In the genomic region with DNA sequence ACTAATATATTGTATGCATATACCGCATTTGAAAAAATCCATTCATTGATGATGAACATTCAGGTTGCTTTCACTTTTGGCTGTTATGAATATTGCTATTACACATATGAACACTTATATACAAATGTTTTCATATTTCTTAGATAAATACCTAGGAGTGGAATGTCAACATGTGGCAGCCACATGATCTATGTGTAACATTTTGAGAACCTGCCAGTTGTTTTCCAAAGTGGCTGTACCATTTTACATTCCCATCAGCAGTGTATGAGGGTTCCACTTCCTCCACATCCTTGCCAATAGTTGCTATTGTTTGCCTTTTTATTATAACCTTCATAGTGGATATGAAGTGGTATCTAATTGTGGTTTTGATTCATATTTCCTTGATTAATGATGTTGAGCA, we compare ENCODE assay signal across 17 cellular contexts. TPM values are rescaled to one million over a fixed set of nuclear protein-coding genes. Genes with fewer than 3 reads are reported as not detected.
"Had no signal": no experiment of that assay in that cellular context is flagged by ENCODE, and none has a peak within 500 bp of the region (broad histone marks: within the 10 kb centered on the region; RNA-seq: fewer than 3 reads in every experiment).

No MANE protein-coding gene starts in this region.

- H3K27me3 Mint-ChIP-seq: activated naive CD8-positive, alpha-beta T cell treated with anti-CD3 and anti-CD28 coated beads, Interleukin-2, amount 10 ng/mL, durations not matched to agents 7 days and 5 days; activated T-cell treated with anti-CD3 and anti-CD28 coated beads, Interleukin-2, amount 50 U/mL, for 24 hours had no signal

- H3K4me1 Mint-ChIP-seq: activated naive CD8-positive, alpha-beta T cell treated with anti-CD3 and anti-CD28 coated beads, Interleukin-2, amount 10 ng/mL, durations not matched to agents 7 days and 5 days; WTC11 had no signal

- H3K9me3 Mint-ChIP-seq: activated naive CD8-positive, alpha-beta T cell treated with anti-CD3 and anti-CD28 coated beads, Interleukin-2, amount 10 ng/mL, durations not matched to agents 7 days and 5 days; activated T-cell treated with anti-CD3 and anti-CD28 coated beads, Interleukin-2, amount 50 U/mL, for 24 hours; activated T-helper 2 cell treated with anti-CD3 and anti-CD28 coated beads, Interferon-gamma antibody, Interleukin-2, Interleukin-4, amounts not matched to agents 10 μg/mL and 5 μg/mL and 100 μg/mL, durations not matched to agents 14 hours and 24 hours and 36 hours had no signal

- DNase-seq: activated CD4-positive, alpha-beta T cell treated with anti-CD3 and anti-CD28 coated beads for 4 hours; activated CD8-positive, alpha-beta T cell treated with anti-CD3 and anti-CD28 coated beads, Interleukin-2, amount 10 ng/mL, durations not matched to agents 7 days and 5 days; activated naive CD4-positive, alpha-beta T cell treated with Interleukin-2 at 50 U/mL for 16 hours; activated naive CD8-positive, alpha-beta T cell treated with anti-CD3 and anti-CD28 coated beads, Interleukin-2, amount 10 ng/mL, durations not matched to agents 7 days and 5 days; activated T-cell treated with anti-CD3 and anti-CD28 coated beads, Interleukin-2, amount 50 U/mL, for 24 hours; amygdala; dorsolateral prefrontal cortex; heart left ventricle; kidney glomerular epithelial cell; left ventricle myocardium inferior; occipital lobe; posterior cingulate gyrus; stimulated activated CD4-positive, alpha-beta T cell treated with anti-CD3 and anti-CD28 coated beads, Interleukin-2, amount 100 ng/mL, for 24 hours; stimulated activated naive CD4-positive, alpha-beta T cell treated with Interleukin-2 at 50 U/mL for 16 hours; tibial artery had no signal

- H3K27ac Mint-ChIP-seq: activated CD8-positive, alpha-beta T cell treated with anti-CD3 and anti-CD28 coated beads, Interleukin-2, amount 10 ng/mL, durations not matched to agents 7 days and 5 days; activated naive CD8-positive, alpha-beta T cell treated with anti-CD3 and anti-CD28 coated beads, Interleukin-2, amount 10 ng/mL, durations not matched to agents 7 days and 5 days; activated T-cell treated with anti-CD3 and anti-CD28 coated beads, Interleukin-2, amount 50 U/mL, for 24 hours; activated T-helper 2 cell treated with anti-CD3 and anti-CD28 coated beads, Interferon-gamma antibody, Interleukin-2, Interleukin-4, amounts not matched to agents 10 μg/mL and 5 μg/mL and 100 μg/mL, durations not matched to agents 14 hours and 24 hours and 36 hours; WTC11 had no signal

- H3K4me3 Mint-ChIP-seq: activated CD8-positive, alpha-beta T cell treated with anti-CD3 and anti-CD28 coated beads, Interleukin-2, amount 10 ng/mL, durations not matched to agents 7 days and 5 days; activated naive CD8-positive, alpha-beta T cell treated with anti-CD3 and anti-CD28 coated beads, Interleukin-2, amount 10 ng/mL, durations not matched to agents 7 days and 5 days; activated T-cell treated with anti-CD3 and anti-CD28 coated beads, Interleukin-2, amount 50 U/mL, for 24 hours; WTC11 had no signal

- H3K36me3 Mint-ChIP-seq: activated naive CD8-positive, alpha-beta T cell treated with anti-CD3 and anti-CD28 coated beads, Interleukin-2, amount 10 ng/mL, durations not matched to agents 7 days and 5 days; WTC11 had no signal

RNA-seq across cellular contexts. Expression of a gene that starts 40.5 kb away (rescaled TPM):
- total RNA-seq: activated CD8-positive, alpha-beta T cell treated with anti-CD3 and anti-CD28 coated beads, Interleukin-2, amount 10 ng/mL, durations not matched to agents 7 days and 5 days; activated naive CD8-positive, alpha-beta T cell treated with anti-CD3 and anti-CD28 coated beads, Interleukin-2, amount 10 ng/mL, durations not matched to agents 7 days and 5 days; activated T-helper 2 cell treated with anti-CD3 and anti-CD28 coated beads, Interferon-gamma antibody, Interleukin-2, Interleukin-4, amounts not matched to agents 10 μg/mL and 5 μg/mL and 100 μg/mL, durations not matched to agents 14 hours and 24 hours and 36 hours had no signal
